ENCODE assay signal across 11 cellular contexts in genomic region chr11:61259363-61259762, GRCh38. TPM values are rescaled to one million over a fixed set of nuclear protein-coding genes. Genes with fewer than 3 reads are reported as not detected.
"Had no signal": no experiment of that assay in that cellular context is flagged by ENCODE, and none has a peak within 500 bp of the region (broad histone marks: within the 10 kb centered on the region; RNA-seq: fewer than 3 reads in every experiment).

No MANE protein-coding gene starts in this region.

- H3K9me3 ChIP-seq: HAP-1 had no signal

- H3K4me1 ChIP-seq: HAP-1 had no signal

- H3K9ac ChIP-seq: GM23248 had no signal

- H2AFZ ChIP-seq: GM23248 had no signal

- H3K36me3 ChIP-seq: HAP-1 had no signal

- H3K27ac ChIP-seq: GM23248, HL-60 had no signal

- ATAC-seq: HCT116 had no signal

- H3K4me3 ChIP-seq: GM23248, HAP-1 had no signal

- DNase-seq: GM23248, GOT3, H7, HFFc6, KG1 had no signal

RNA-seq across cellular contexts. Expression of gene PGA5, which starts 18.4 kb away (rescaled TPM):
- total RNA-seq: GM23248, H4, HFFc6, HT1080 had no signal
- polyA plus RNA-seq: GM23248, IgD-negative memory B cell had no signal

RNA-seq across cellular contexts. Expression of gene PGA4, which starts 37.2 kb away (rescaled TPM):
- total RNA-seq: GM23248, H4, HFFc6, HT1080 had no signal
- polyA plus RNA-seq: IgD-negative memory B cell had no signal

RNA-seq across cellular contexts. Expression of gene PGA3, which starts 56.0 kb away (rescaled TPM):
- total RNA-seq: GM23248, H4, H7, HT1080 had no signal
- polyA plus RNA-seq: GM23248, IgD-negative memory B cell had no signal
